ENCODE assay signal across 11 cellular contexts in the genomic region with DNA sequence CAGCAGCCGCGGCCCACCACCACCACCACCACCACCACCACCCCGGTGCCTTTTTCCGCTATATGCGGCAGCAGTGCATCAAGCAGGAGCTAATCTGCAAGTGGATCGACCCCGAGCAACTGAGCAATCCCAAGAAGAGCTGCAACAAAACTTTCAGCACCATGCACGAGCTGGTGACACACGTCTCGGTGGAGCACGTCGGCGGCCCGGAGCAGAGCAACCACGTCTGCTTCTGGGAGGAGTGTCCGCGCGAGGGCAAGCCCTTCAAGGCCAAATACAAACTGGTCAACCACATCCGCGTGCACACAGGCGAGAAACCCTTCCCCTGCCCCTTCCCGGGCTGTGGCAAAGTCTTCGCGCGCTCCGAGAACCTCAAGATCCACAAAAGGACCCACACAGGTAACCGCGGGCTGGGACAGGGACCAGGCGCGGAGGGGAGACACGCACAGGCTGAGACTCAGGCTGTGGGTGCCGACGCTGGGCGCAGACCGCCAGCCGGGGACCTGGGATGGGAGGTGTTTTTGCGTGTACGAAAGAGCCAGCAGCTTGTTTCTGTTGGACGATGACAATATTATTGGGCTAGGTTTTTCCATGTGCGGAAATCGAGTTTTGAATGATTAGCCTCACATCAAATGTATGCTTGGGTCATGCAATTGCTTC. TPM values are rescaled to one million over a fixed set of nuclear protein-coding genes. Genes with fewer than 3 reads are reported as not detected.
A peak's percentile ranks its signal among the peaks of the same experiment; 100 is the strongest.
DNase-seq lines count a peak whose midpoint lies in the region; ATAC-seq, FAIRE-seq and TF ChIP-seq lines count a peak whose summit lies in the region.
"Had no signal": no experiment of that assay in that cellular context is flagged by ENCODE, and none has a peak within 500 bp of the region (broad histone marks: within the 10 kb centered on the region; RNA-seq: fewer than 3 reads in every experiment).

No MANE protein-coding gene starts in this region.

- intact Hi-C loops in HepG2 (cut with micrococcal nuclease; ENCODE audit: unreplicated experiment) (loop anchor here (1.0 to 10.0 kb wide), 2 partner anchors 105 to 532 kb away; no protein-coding TSS in a partner anchor), right lobe of liver (cut with DNase I) (no loop called here), sigmoid colon (cut with DNase I) (loop anchor here (10.0 kb wide), 1 partner anchor 102 kb away; a partner anchor contains a TSS)

- DNase-seq in HepG2 (ENCODE audit: low spot score) (no peak), right lobe of liver (no peak), WTC11 (ENCODE audit: low spot score) (no peak), hepatocyte (ENCODE audit: low spot score) (no peak), NOMO-1 treated with DMSO at 0.1 percent for 48 hours (lab: John Stamatoyannopoulos, UW; ENCODE audit: unreplicated experiment) (no peak), sigmoid colon (no peak), NCI-H524 treated with DMSO at 0.1 percent for 48 hours (lab: John Stamatoyannopoulos, UW) (no peak)
- DNase-seq: stimulated activated CD4-positive, alpha-beta T cell treated with anti-CD3 and anti-CD28 coated beads, Interleukin-12 subunit alpha, Interleukin-12 subunit beta, amount 100 ng/mL, for 4 hours; uterus had no signal

- H3K4me3 ChIP-seq in HepG2 (replicated peaks in 1 of 3; ENCODE audit: insufficient read depth in 1 of 3, low read depth in 2 of 3, low read length in 3 of 3) (peak overlapping the region in 2 of 3 experiments; percentile 32 to 73; a peak in 4 of 6 replicates), right lobe of liver (no peak overlapping the region), hepatocyte (no peak overlapping the region), sigmoid colon (no peak overlapping the region)

- H4K20me1 ChIP-seq in HepG2 (ENCODE audit: insufficient read depth, low read length) = no peaks in the 10 kb centered on the region
- no peaks in the 10 kb centered on the region for H4K20me1 ChIP-seq in hepatocyte (ENCODE audit: insufficient read depth, poor library complexity, severe bottlenecking)

- H3K4me1 Mint-ChIP-seq in WTC11 = peaks cover 32% of the 10 kb centered on the region

- no peaks in the 10 kb centered on the region for H3K9me3 Mint-ChIP-seq in WTC11

- no peaks in the 10 kb centered on the region for H3K9me3 ChIP-seq in HepG2 (ENCODE audit: low read length)
- no peaks in the 10 kb centered on the region for H3K9me3 ChIP-seq in right lobe of liver
- no peaks in the 10 kb centered on the region for H3K9me3 ChIP-seq in hepatocyte (ENCODE audit: low read depth)
- no peaks in the 10 kb centered on the region for H3K9me3 ChIP-seq in sigmoid colon
- H3K9me3 ChIP-seq: uterus had no signal

- POLR2A ChIA-PET in HepG2 (lab: Yijun Ruan, JAX) = interaction anchor here (0.7 kb wide), 1 partner anchor 10 kb away, joined by 3 read pairs; no protein-coding TSS in a partner anchor
- POLR2A ChIA-PET in WTC11 (lab: Charles Lee) = interaction anchor here (0.7 to 7.1 kb wide), 4 partner anchors 9 to 165 kb away, joined by 3 to 67 read pairs (median 5); a partner anchor contains a TSS

- H3K27me3 ChIP-seq in HepG2 (ENCODE audit: control insufficient read depth in 1 of 2, insufficient read depth in 2 of 2, low read length in 2 of 2) = peaks cover 7 to 54% of the 10 kb centered on the region in 2 experiments; a peak in 4 of 5 replicates
- H3K27me3 ChIP-seq in right lobe of liver = peaks cover 37 to 72% of the 10 kb centered on the region in 2 donors
- peaks cover 88% of the 10 kb centered on the region for H3K27me3 ChIP-seq in hepatocyte
- peaks cover 92 to 99% (median 98%) of the 10 kb centered on the region in 3 donors for H3K27me3 ChIP-seq in sigmoid colon

- no peak for TF ChIP-seq RAD21 in HepG2 (CRISPR knock-in tag; IDR thresholded peaks at IDR 0.05)

- peaks cover 21% of the 10 kb centered on the region for H3K27me3 Mint-ChIP-seq in WTC11 (ENCODE audit: low read depth)

- no peak for TF ChIP-seq POLR2A in HepG2 (IDR thresholded peaks at IDR 0.05; ENCODE audit: insufficient read depth in 1 of 2, low read depth in 2 of 2, low read length in 2 of 2)
- TF ChIP-seq POLR2A in right lobe of liver (IDR thresholded peaks at IDR 0.05) = no peak
- TF ChIP-seq POLR2A in sigmoid colon (IDR thresholded peaks at IDR 0.05) = no peak

- H3K4me1 ChIP-seq in HepG2 (ENCODE audit: insufficient read depth, low read length) = peaks cover 28% of the 10 kb centered on the region
- peaks cover 0 to 19% (median 3%) of the 10 kb centered on the region in 4 donors for H3K4me1 ChIP-seq in right lobe of liver
- H3K4me1 ChIP-seq in hepatocyte (ENCODE audit: insufficient read depth) = peaks cover 15% of the 10 kb centered on the region
- peaks cover 0 to 44% (median 43%) of the 10 kb centered on the region in 4 donors for H3K4me1 ChIP-seq in sigmoid colon

- H3K4me3 Mint-ChIP-seq in WTC11 = peak overlapping the region; percentile 94

- TF ChIP-seq EP300 in HepG2 (IDR thresholded peaks at IDR 0.05; ENCODE audit: low read depth in 2 of 2, low read length in 2 of 2) (no peak), HepG2 (CRISPR knock-in tag; IDR thresholded peaks at IDR 0.05; ENCODE audit: borderline replicate concordance) (no peak), sigmoid colon (IDR thresholded peaks at IDR 0.05) (no peak)

- WGBS in HepG2 (ENCODE audit: low lambda C conversion rate) = 2% methylated on average over 25 of the region's 41 CpGs
- whole genome bisulfite sequencing in right lobe of liver (ENCODE audit: insufficient coverage, low coverage, low lambda C conversion rate, missing lambda C conversion rate) = 5% methylated on average over 13 of the region's 41 CpGs
- WGBS in hepatocyte (ENCODE audit: low lambda C conversion rate, missing lambda C conversion rate) = 3% methylated on average over 41 of the region's 41 CpGs
- WGBS in sigmoid colon, 2 donors = 4 to 6% methylated on average over 41 of the region's 41 CpGs

- H3K9me2 ChIP-seq in hepatocyte (replicated peaks; ENCODE audit: insufficient read depth) = no peaks in the 10 kb centered on the region

- TF ChIP-seq CTCF in HepG2 (CRISPR knock-in tag; IDR thresholded peaks at IDR 0.05) (no peak), right lobe of liver (IDR thresholded peaks at IDR 0.05) (no peak), WTC11 (IDR thresholded peaks at IDR 0.05) (no peak), hepatocyte (IDR thresholded peaks at IDR 0.05; ENCODE audit: poor library complexity) (no peak), sigmoid colon (IDR thresholded peaks at IDR 0.05) (no peak)

- in situ Hi-C loops in HepG2 (cut with HindIII; ENCODE audit: extremely low pct_ligation_motif_present, low pct_unique_long_range_greater_than_20kb) = loop anchor here (10.0 kb wide), 1 partner anchor 252 kb away; no protein-coding TSS in a partner anchor

- H3K27ac ChIP-seq in HepG2 (ENCODE audit: extremely low read length, insufficient read depth, low read length) = no peak overlapping the region
- H3K27ac ChIP-seq in right lobe of liver = no peak overlapping the region
- no peak overlapping the region for H3K27ac ChIP-seq in hepatocyte
- H3K27ac ChIP-seq in sigmoid colon = no peak overlapping the region
- H3K27ac ChIP-seq: uterus had no signal

- no peak for FAIRE-seq in HepG2 (lab: Jason Lieb, UNC)
- FAIRE-seq: kidney had no signal

- peaks cover 40% of the 10 kb centered on the region for H3K36me3 Mint-ChIP-seq in WTC11

- BruUV-seq in HepG2 (replicated peaks; lab: Mats Ljungman, UMichigan) = no TSS peak

- ATAC-seq in HepG2 = no peak
- ATAC-seq in right lobe of liver = no peak
- no peak for ATAC-seq in WTC11
- ATAC-seq in HG03565 (IDR thresholded peaks at IDR 0.05; ENCODE audit: unreplicated experiment) = no peak

- H3K36me3 ChIP-seq in HepG2 (replicated peaks in 1 of 2; ENCODE audit: control insufficient read depth in 1 of 2, insufficient read depth in 2 of 2, low read length in 2 of 2) (no peaks in the 10 kb centered on the region), right lobe of liver (no peaks in the 10 kb centered on the region), hepatocyte (replicated peaks; ENCODE audit: insufficient read depth, low read depth) (no peaks in the 10 kb centered on the region), sigmoid colon (no peaks in the 10 kb centered on the region)
- H3K36me3 ChIP-seq: uterus had no signal

- CTCF ChIA-PET in HepG2 (lab: Yijun Ruan, JAX; ENCODE audit: low intra/inter-chr PET ratio, low total read pairs) = no interaction called here
- CTCF ChIA-PET in WTC11 (lab: Charles Lee) = interaction anchor here (0.6 to 2.7 kb wide), 6 partner anchors 12 to 516 kb away, joined by 3 to 11 read pairs (median 3); a partner anchor contains a TSS

- H3K79me2 ChIP-seq in HepG2 (ENCODE audit: insufficient read depth, low read length) = no peaks in the 10 kb centered on the region
- no peaks in the 10 kb centered on the region for H3K79me2 ChIP-seq in hepatocyte

- H3K27ac Mint-ChIP-seq in WTC11 = peak overlapping the region; percentile 76; the same call in 1 of the 2 replicates

- H3K4me2 ChIP-seq in HepG2 (ENCODE audit: low read depth, low read length) (peak overlapping the region; percentile 84), hepatocyte (peak overlapping the region; percentile 96)

- no peak overlapping the region for H2AFZ ChIP-seq in HepG2 (ENCODE audit: low read length)
- peak overlapping the region; percentile 35 for H2AFZ ChIP-seq in hepatocyte

- no peak overlapping the region for H3K9ac ChIP-seq in HepG2 (ENCODE audit: insufficient read depth, low read depth, low read length)

RNA-seq across cellular contexts. Expression of a gene that starts 1.3 kb away (rescaled TPM):
- total RNA-seq in HepG2 (2016; rRNA removed; fragmentation: Illumina TruSeq; extraction: Trizol) (not detected in 2 replicates), right lobe of liver (under 1 TPM in 1 of 6 experiments, not detected in 5; 0.24 TPM), WTC11 (2021) (344 to 379 TPM (median 376 TPM) in 3 replicates), hepatocyte (0.10 and 0.68 TPM in 2 replicates), sigmoid colon (not detected)
- not detected in 2 replicates for total RNA-seq in HepG2 (2016; cell fraction: cytosol; rRNA removed; fragmentation: Illumina TruSeq; extraction: Trizol; ENCODE audit: low read depth)
- 0.06 TPM in 1 of 2 replicates, not detected in the other for total RNA-seq in HepG2 (2016; cell fraction: insoluble cytoplasmic fraction; rRNA removed; fragmentation: Illumina TruSeq; extraction: Trizol)
- total RNA-seq in HepG2 (2016; cell fraction: membrane; rRNA removed; fragmentation: Illumina TruSeq; extraction: Trizol) = not detected in 2 replicates
- total RNA-seq in HepG2 (2016; cell fraction: nucleus; rRNA removed; fragmentation: Illumina TruSeq; extraction: Trizol) = not detected in 2 replicates
- polyA plus RNA-seq in HepG2 (2011; rRNA removed) (0.12 and 0.13 TPM in 2 replicates), hepatocyte (0.15 and 0.21 TPM in 2 replicates), sigmoid colon (under 1 TPM in 1 of 3 donors, not detected in 2; 0.03 TPM)
- 0.06 and 0.11 TPM in 2 replicates for polyA plus RNA-seq in HepG2 (2011; cell fraction: cytosol; rRNA removed)
- polyA plus RNA-seq in HepG2 (2011; cell fraction: nucleus; rRNA removed) = 0.29 and 0.32 TPM in 2 replicates
- 0.17 and 0.24 TPM in 2 replicates for polyA plus RNA-seq in HepG2 (2012)
- not detected in 2 replicates for polyA plus RNA-seq in HepG2 (2016; cell fraction: cytosol; fragmentation: Illumina TruSeq; extraction: Trizol; ENCODE audit: low read depth)
- 0.08 TPM in 2 replicates for polyA plus RNA-seq in HepG2 (2016; cell fraction: insoluble cytoplasmic fraction; fragmentation: Illumina TruSeq; extraction: Trizol; ENCODE audit: low read depth)
- not detected in 2 replicates for polyA plus RNA-seq in HepG2 (2016; cell fraction: membrane; fragmentation: Illumina TruSeq; extraction: Trizol; ENCODE audit: low read depth)
- not detected in 2 replicates for polyA plus RNA-seq in HepG2 (2016; cell fraction: nucleus; fragmentation: Illumina TruSeq; extraction: Trizol; ENCODE audit: insufficient read depth, low read depth)
- 0.18 and 5.2 TPM in 2 replicates for polyA minus RNA-seq in HepG2 (2011; rRNA and poly(A)+ RNA removed; ENCODE audit: low replicate concordance)
- 0.53 and 0.59 TPM in 2 replicates for polyA minus RNA-seq in HepG2 (2011; cell fraction: cytosol; rRNA and poly(A)+ RNA removed)
- polyA minus RNA-seq in HepG2 (2011; cell fraction: nucleus; rRNA and poly(A)+ RNA removed) = 0.13 TPM in 1 of 2 replicates, not detected in the other
- total RNA-seq: uterus had no signal

RNA-seq across cellular contexts. Expression of a gene that starts 11.3 kb away (rescaled TPM):
- total RNA-seq in HepG2 (2016; rRNA removed; fragmentation: Illumina TruSeq; extraction: Trizol) (0.02 TPM in 1 of 2 replicates, not detected in the other), right lobe of liver (not detected), WTC11 (2021) (46.4 to 51.6 TPM (median 51.1 TPM) in 3 replicates), hepatocyte (0.04 and 0.13 TPM in 2 replicates), sigmoid colon (not detected)
- total RNA-seq in HepG2 (2016; cell fraction: cytosol; rRNA removed; fragmentation: Illumina TruSeq; extraction: Trizol; ENCODE audit: low read depth) = not detected in 2 replicates
- total RNA-seq in HepG2 (2016; cell fraction: insoluble cytoplasmic fraction; rRNA removed; fragmentation: Illumina TruSeq; extraction: Trizol) = 0.03 and 0.04 TPM in 2 replicates
- 0.03 TPM in 1 of 2 replicates, not detected in the other for total RNA-seq in HepG2 (2016; cell fraction: membrane; rRNA removed; fragmentation: Illumina TruSeq; extraction: Trizol)
- total RNA-seq in HepG2 (2016; cell fraction: nucleus; rRNA removed; fragmentation: Illumina TruSeq; extraction: Trizol) = not detected in 2 replicates
- polyA plus RNA-seq in HepG2 (2011; rRNA removed) (0.07 TPM in 1 of 2 replicates, not detected in the other), hepatocyte (0.16 TPM in 1 of 2 replicates, not detected in the other), sigmoid colon (not detected)
- 0.01 and 0.03 TPM in 2 replicates for polyA plus RNA-seq in HepG2 (2011; cell fraction: cytosol; rRNA removed)
- polyA plus RNA-seq in HepG2 (2011; cell fraction: nucleus; rRNA removed) = 0.03 and 0.06 TPM in 2 replicates
- polyA plus RNA-seq in HepG2 (2012) = 0.03 TPM in 1 of 2 replicates, not detected in the other
- polyA plus RNA-seq in HepG2 (2016; cell fraction: cytosol; fragmentation: Illumina TruSeq; extraction: Trizol; ENCODE audit: low read depth) = not detected in 2 replicates
- polyA plus RNA-seq in HepG2 (2016; cell fraction: insoluble cytoplasmic fraction; fragmentation: Illumina TruSeq; extraction: Trizol; ENCODE audit: low read depth) = not detected in 2 replicates
- 0.03 TPM in 1 of 2 replicates, not detected in the other for polyA plus RNA-seq in HepG2 (2016; cell fraction: membrane; fragmentation: Illumina TruSeq; extraction: Trizol; ENCODE audit: low read depth)
- polyA plus RNA-seq in HepG2 (2016; cell fraction: nucleus; fragmentation: Illumina TruSeq; extraction: Trizol; ENCODE audit: insufficient read depth, low read depth) = 0.10 TPM in 1 of 2 replicates, not detected in the other
- polyA minus RNA-seq in HepG2 (2011; rRNA and poly(A)+ RNA removed; ENCODE audit: low replicate concordance) = 2.7 TPM in 1 of 2 replicates, not detected in the other
- not detected in 2 replicates for polyA minus RNA-seq in HepG2 (2011; cell fraction: cytosol; rRNA and poly(A)+ RNA removed)
- polyA minus RNA-seq in HepG2 (2011; cell fraction: nucleus; rRNA and poly(A)+ RNA removed) = not detected in 2 replicates
- total RNA-seq: kidney, uterus had no signal

Comparison
In these comparisons a context has a peak if more than half of its experiments do, and no peak if none do; other contexts are left out.
1. H3K4me3 ChIP-seq: peak in HepG2 (2 of 3); none in right lobe of liver (0 of 3), hepatocyte (single experiment) and sigmoid colon (0 of 4).
2. intact Hi-C loops: an anchor here in HepG2 (1.0 to 10.0 kb wide) and sigmoid colon (10.0 kb wide); none called in right lobe of liver.
3. RNA of a gene that starts 1.3 kb away (total RNA-seq): 344 to 379 TPM in WTC11; 0.10 to 0.68 TPM in hepatocyte, 0.06 TPM in HepG2, 0.24 TPM in right lobe of liver and not detected in sigmoid colon; every median in the first group is over 100 times any median in the second.
4. RNA of a gene that starts 11.3 kb away (total RNA-seq): 46.4 to 51.6 TPM in WTC11; 0.04 to 0.13 TPM in hepatocyte, 0.02 to 0.04 TPM in HepG2, not detected in right lobe of liver and not detected in sigmoid colon; every median in the first group is over 10 times any median in the second.